ENCODE assay signal across 18 cellular contexts in genomic region chr7:111954056-111954455, GRCh38.
DNase-seq lines count a peak whose midpoint lies in the region; ATAC-seq, FAIRE-seq and TF ChIP-seq lines count a peak whose summit lies in the region.
"Had no signal": no experiment of that assay in that cellular context is flagged by ENCODE, and none has a peak within 500 bp of the region (broad histone marks: within the 10 kb centered on the region; RNA-seq: fewer than 3 reads in every experiment).

No MANE protein-coding gene starts in this region.

- CTCF ChIA-PET in H1 (lab: Charles Lee; ENCODE audit: partially characterized antibody): interaction anchor here (0.7 to 2.2 kb wide), 7 partner anchors 12 to 403 kb away, joined by 3 to 8 read pairs (median 3); no protein-coding TSS in a partner anchor

- no peak overlapping the region for H2BK20ac ChIP-seq in H1 (ENCODE audit: low read length)

- no peaks in the 10 kb centered on the region for H3K79me2 ChIP-seq in H1 (ENCODE audit: control insufficient read depth in 1 of 2, insufficient read depth in 2 of 2, low read length in 2 of 2)

- TF ChIP-seq CTCF in heart right ventricle (IDR thresholded peaks at IDR 0.05): no peak
- no peak for TF ChIP-seq CTCF in H1 (IDR thresholded peaks at IDR 0.05; ENCODE audit: control extremely low read depth in 1 of 3, insufficient read depth in 1 of 3, low read depth in 1 of 3, low read length in 3 of 3)
- TF ChIP-seq CTCF in mesothelial cell of epicardium (IDR thresholded peaks at IDR 0.05; ENCODE audit: unreplicated experiment): no peak

- H2BK120ac ChIP-seq in H1 (replicated peaks; ENCODE audit: low read depth, low read length): no peak overlapping the region

- no peak for FAIRE-seq in H1 (lab: Jason Lieb, UNC)
- FAIRE-seq: GM12891, GM19239 had no signal

- H3K36me3 Mint-ChIP-seq in mesothelial cell of epicardium: peaks cover 4% of the 10 kb centered on the region

- no peaks in the 10 kb centered on the region for H3K36me3 ChIP-seq in heart right ventricle
- H3K36me3 ChIP-seq in H1 (ENCODE audit: control insufficient read depth in 2 of 4, insufficient read depth in 4 of 4, low read length in 3 of 4): no peaks in the 10 kb centered on the region
- no peaks in the 10 kb centered on the region for H3K36me3 ChIP-seq in aorta (ENCODE audit: control insufficient read depth in 1 of 2, insufficient read depth in 2 of 2, low read length in 1 of 2)

- no peak overlapping the region for H3K23ac ChIP-seq in H1 (ENCODE audit: insufficient read length)

- POLR2A ChIA-PET in H1 (lab: Charles Lee; ENCODE audit: partially characterized antibody): interaction anchor here (1.1 kb wide), 1 partner anchor 9 kb away, joined by 4 read pairs; no protein-coding TSS in a partner anchor

- no peak overlapping the region for H3K56ac ChIP-seq in H1 (replicated peaks; ENCODE audit: insufficient read length, low read depth, low read length)

- H3K27ac ChIP-seq in heart right ventricle (peak overlapping the region in 5 of 10 donors; percentile 18 to 70 (median 59)), H1 (ENCODE audit: low read depth, low read length) (no peak overlapping the region), aorta (ENCODE audit: low read depth in 1 of 2, low read length in 2 of 2) (no peak overlapping the region)

- TF ChIP-seq POLR2A in H1 (IDR thresholded peaks at IDR 0.05; ENCODE audit: control extremely low read depth in 1 of 2, low read depth in 2 of 2, low read length in 2 of 2): no peak

- H4K5ac ChIP-seq in H1 (ENCODE audit: insufficient read length, low read depth, low read length): no peak overlapping the region

- WGBS in heart right ventricle, 2 donors: 94 to 96% methylated on average over 5 of the region's 5 CpGs
- 96% methylated on average over 5 of the region's 5 CpGs; no CpG with 5 or more reads in 1 of the 2 experiments for WGBS in H1 (ENCODE audit: extremely low coverage in 1 of 2, insufficient coverage in 1 of 2, insufficient read length in 1 of 2, insufficient replicate concordance in 2 of 2, low coverage in 1 of 2, low lambda C conversion rate in 2 of 2, missing lambda C conversion rate in 1 of 2), 2 experiments
- 90 to 92% methylated on average over 5 of the region's 5 CpGs for WGBS in aorta, 2 donors

- H3K27me3 Mint-ChIP-seq in mesothelial cell of epicardium (ENCODE audit: low read depth): no peaks in the 10 kb centered on the region
- H3K27me3 Mint-ChIP-seq: B cell had no signal

- no peak overlapping the region for H2BK5ac ChIP-seq in H1 (ENCODE audit: low read depth, low read length)

- no peak overlapping the region for H2BK12ac ChIP-seq in H1 (ENCODE audit: low read depth, low read length)

- no peak overlapping the region for H3K4me3 Mint-ChIP-seq in mesothelial cell of epicardium
- H3K4me3 Mint-ChIP-seq: activated naive CD4-positive, alpha-beta T cell treated with anti-CD3 and anti-CD28 coated beads for 36 hours; activated T-cell treated with anti-CD3 and anti-CD28 coated beads, Interleukin-2, amount 50 U/mL, for 4 hours; B cell had no signal

- no peaks in the 10 kb centered on the region for H3K23me2 ChIP-seq in H1 (ENCODE audit: low read depth, low read length)

- no peak for TF ChIP-seq RAD21 in H1 (IDR thresholded peaks at IDR 0.05 in 1 of 2, conservative IDR thresholded peaks at IDR 0.05 in 1 of 2; ENCODE audit: low read depth in 2 of 2, low read length in 2 of 2)

- H4K8ac ChIP-seq in H1 (ENCODE audit: extremely low read depth, insufficient read depth, low read length): no peak overlapping the region

- H4K91ac ChIP-seq in H1 (replicated peaks; ENCODE audit: insufficient read length, low read length): peak overlapping the region; percentile 25

- ATAC-seq in heart right ventricle (peak in 5 of 8 donors; percentile 5 to 18 (median 17)), Right ventricle myocardium inferior (no peak), aorta (ENCODE audit: low FRiP score) (peak; percentile 20), GM19463 (IDR thresholded peaks at IDR 0.05; ENCODE audit: unreplicated experiment) (no peak)
- ATAC-seq: activated T-cell treated with anti-CD3 and anti-CD28 coated beads, Interleukin-2, amount 50 U/mL, for 4 hours had no signal

- no peaks in the 10 kb centered on the region for H3K79me1 ChIP-seq in H1 (ENCODE audit: low read depth, low read length)

- H3K4me2 ChIP-seq in H1 (ENCODE audit: insufficient read depth in 1 of 2, low read depth in 2 of 2, low read length in 2 of 2): no peak overlapping the region

- H3K4ac ChIP-seq in H1 (replicated peaks; ENCODE audit: insufficient read length, low read depth, low read length): no peak overlapping the region

- H3K9me3 ChIP-seq in heart right ventricle: no peaks in the 10 kb centered on the region
- no peaks in the 10 kb centered on the region for H3K9me3 ChIP-seq in H1 (ENCODE audit: insufficient read depth in 2 of 2, low read depth in 1 of 2, low read length in 1 of 2)
- H3K9me3 ChIP-seq in aorta (ENCODE audit: control insufficient read depth, low read length): no peaks in the 10 kb centered on the region
- H3K9me3 ChIP-seq: testis had no signal

- H2BK15ac ChIP-seq in H1 (ENCODE audit: low read length): no peak overlapping the region

- H3K14ac ChIP-seq in H1 (ENCODE audit: insufficient read length): no peak overlapping the region

- H3K9me3 Mint-ChIP-seq in mesothelial cell of epicardium: no peaks in the 10 kb centered on the region
- H3K9me3 Mint-ChIP-seq: activated naive CD4-positive, alpha-beta T cell treated with anti-CD3 and anti-CD28 coated beads for 36 hours; activated T-cell treated with anti-CD3 and anti-CD28 coated beads, Interleukin-2, amount 50 U/mL, for 4 hours had no signal

- no peaks in the 10 kb centered on the region for H4K20me1 ChIP-seq in H1 (replicated peaks in 1 of 2; ENCODE audit: control insufficient read depth in 1 of 2, insufficient read depth in 2 of 2, low read length in 2 of 2)

- no peak overlapping the region for H2AFZ ChIP-seq in H1 (ENCODE audit: low read length)

- peak overlapping the region; percentile 39 for H3K27ac Mint-ChIP-seq in mesothelial cell of epicardium
- H3K27ac Mint-ChIP-seq: activated naive CD4-positive, alpha-beta T cell treated with anti-CD3 and anti-CD28 coated beads for 36 hours; B cell had no signal

- H3K18ac ChIP-seq in H1 (ENCODE audit: extremely low read depth, low read length): no peak overlapping the region

- H3K4me1 Mint-ChIP-seq in mesothelial cell of epicardium: peaks cover 40% of the 10 kb centered on the region
- H3K4me1 Mint-ChIP-seq: B cell had no signal

- no peak overlapping the region for H3K9ac ChIP-seq in H1 (replicated peaks in 1 of 4; ENCODE audit: extremely low read depth in 1 of 4, low read depth in 3 of 4, low read length in 3 of 4)

- intact Hi-C loops in heart right ventricle (cut with DNase I) (loop anchor here in 8 of 10 donors (5.0 to 10.0 kb wide), 6 partner anchors 251 to 541 kb away; partner anchors contain the start of genes DOCK4 (in 4 of the 8) and ZNF277 (in 4 of the 8)), Right ventricle myocardium inferior (cut with DNase I) (loop anchor here (5.0 to 10.0 kb wide), 2 partner anchors 181 to 458 kb away; no protein-coding TSS in a partner anchor), aorta (cut with DNase I) (no loop called here)

- H3K27me3 ChIP-seq in heart right ventricle: no peaks in the 10 kb centered on the region
- no peaks in the 10 kb centered on the region for H3K27me3 ChIP-seq in H1 (replicated peaks in 1 of 4; ENCODE audit: control insufficient read depth in 3 of 4, extremely low read depth in 1 of 4, insufficient read depth in 3 of 4, low read length in 3 of 4)
- no peaks in the 10 kb centered on the region for H3K27me3 ChIP-seq in aorta (ENCODE audit: control insufficient read depth in 1 of 2, insufficient read depth in 2 of 2, low read length in 1 of 2)
- H3K27me3 ChIP-seq: testis had no signal

- H2AK5ac ChIP-seq in H1 (ENCODE audit: low read depth, low read length): no peak overlapping the region

- H3K4me3 ChIP-seq in heart right ventricle (no peak overlapping the region), H1 (ENCODE audit: extremely low read depth in 1 of 4, insufficient read depth in 2 of 4, low read depth in 3 of 4, low read length in 4 of 4) (no peak overlapping the region), aorta (ENCODE audit: low read length in 2 of 2) (no peak overlapping the region)
- H3K4me3 ChIP-seq: testis had no signal

- DNase-seq in heart right ventricle (no peak), Right ventricle myocardium inferior (ENCODE audit: missing footprints) (no peak), H1 (ENCODE audit: low read depth in 1 of 2, low spot score in 2 of 2) (no peak), mesothelial cell of epicardium (ENCODE audit: low spot score in 2 of 2, unreplicated experiment in 2 of 2) (no peak), aorta (no peak), HT-29 (ENCODE audit: low spot score) (no peak), activated gamma-delta T cell treated with Interleukin-2 at 50 U/mL for 16 hours (no peak)
- DNase-seq: activated CD8-positive, alpha-beta memory T cell treated with anti-CD3 and anti-CD28 coated beads for 24 hours; activated T-cell treated with anti-CD3 and anti-CD28 coated beads, Interleukin-2, amount 50 U/mL, for 4 hours; central memory CD4-positive, alpha-beta T cell; erythroblast; NCI-H1092 had no signal

- H3K4me1 ChIP-seq in heart right ventricle (peaks cover 5 to 52% (median 33%) of the 10 kb centered on the region in 9 donors), H1 (replicated peaks in 1 of 4; ENCODE audit: control insufficient read depth in 3 of 4, insufficient read depth in 4 of 4, low read length in 3 of 4) (peaks cover 0 to 2% (median 0%) of the 10 kb centered on the region in 4 experiments; a peak in 2 of 7 replicates), aorta (ENCODE audit: control insufficient read depth in 1 of 2, insufficient read depth in 2 of 2, low read length in 2 of 2) (no peaks in the 10 kb centered on the region)
- H3K4me1 ChIP-seq: testis had no signal

- TF ChIP-seq EP300 in H1 (IDR thresholded peaks at IDR 0.05; ENCODE audit: borderline replicate concordance in 1 of 2, low read depth in 2 of 2, low read length in 2 of 2): no peak

TF ChIP-seq in H1, 55 proteins besides CTCF, POLR2A, EP300 and RAD21 (continues in another document):
- TF ChIP-seq CBX8 (IDR thresholded peaks at IDR 0.05; ENCODE audit: borderline replicate concordance, low read depth, low read length) (no peak), CBX5 (IDR thresholded peaks at IDR 0.05; ENCODE audit: low read depth, low read length) (no peak), RFX5 (IDR thresholded peaks at IDR 0.05; ENCODE audit: borderline replicate concordance, low read depth, low read length) (no peak), TEAD4 (IDR thresholded peaks at IDR 0.05; ENCODE audit: low read depth, low read length) (no peak), PHF8 (conservative IDR thresholded peaks at IDR 0.05; ENCODE audit: low read depth, low read length) (no peak), SIRT6 (IDR thresholded peaks at IDR 0.05; ENCODE audit: low read length) (no peak), JUND (IDR thresholded peaks at IDR 0.05; ENCODE audit: low read length) (no peak), SP2 (IDR thresholded peaks at IDR 0.05; ENCODE audit: low read length) (no peak), MAX (IDR thresholded peaks at IDR 0.05) (no peak)

Comparison
In these comparisons a context has a peak if more than half of its experiments do, and no peak if none do; other contexts are left out.
1. ATAC-seq: peak in heart right ventricle (5 of 8) and aorta (single experiment); none in Right ventricle myocardium inferior (single experiment) and GM19463 (single experiment).
2. intact Hi-C loops: an anchor here in heart right ventricle (5.0 to 10.0 kb wide) and Right ventricle myocardium inferior (5.0 to 10.0 kb wide); none called in aorta.